ENCODE assay signal across 34 cellular contexts in genomic region chr4:3396611-3397010, GRCh38. TPM values are rescaled to one million over a fixed set of nuclear protein-coding genes. Genes with fewer than 3 reads are reported as not detected.
"Had no signal": no experiment of that assay in that cellular context is flagged by ENCODE, and none has a peak within 500 bp of the region (broad histone marks: within the 10 kb centered on the region; RNA-seq: fewer than 3 reads in every experiment).

No MANE protein-coding gene starts in this region.

- DNase-seq: activated B cell treated with CpG ODN at 0.5 μM for 24 hours; activated CD4-positive, alpha-beta memory T cell treated with anti-CD3 and anti-CD28 coated beads for 36 hours; activated CD4-positive, alpha-beta T cell treated with anti-CD3 and anti-CD28 coated beads for 4 hours; activated CD4-positive, alpha-beta T cell treated with anti-CD3 and anti-CD28 coated beads, Interleukin-2, amount 10 ng/mL, durations not matched to agents 24 days and 14 days; activated CD4-positive, alpha-beta T cell treated with anti-CD3 and anti-CD28 coated beads, Interleukin-2, amount 50 U/mL, for 1 hour; activated CD4-positive, alpha-beta T cell treated with anti-CD3 and anti-CD28 coated beads, Interleukin-2, amount 50 U/mL, for 4 hours; activated CD4-positive, CD25-positive, alpha-beta regulatory T cell treated with anti-CD3 and anti-CD28 coated beads, Interleukin-2, amount 50 U/mL, for 72 hours; activated CD8-positive, alpha-beta memory T cell treated with anti-CD3 and anti-CD28 coated beads, Interleukin-2, amount 50 U/mL, for 4 hours; activated CD8-positive, alpha-beta T cell treated with anti-CD3 and anti-CD28 coated beads for 36 hours; activated effector memory CD4-positive, alpha-beta T cell treated with anti-CD3 and anti-CD28 coated beads, Interleukin-2, amount 50 U/mL, for 16 hours; activated gamma-delta T cell treated with Interleukin-2 at 50 U/mL for 16 hours; activated naive CD4-positive, alpha-beta T cell; activated naive CD4-positive, alpha-beta T cell treated with anti-CD3 and anti-CD28 coated beads for 36 hours; activated naive CD4-positive, alpha-beta T cell treated with anti-CD3 and anti-CD28 coated beads, Interleukin-2, amount 50 U/mL, for 16 hours; activated naive CD8-positive, alpha-beta T cell treated with anti-CD3 and anti-CD28 coated beads for 36 hours; activated T-cell treated with anti-CD3 and anti-CD28 coated beads for 4 hours; activated T-cell treated with anti-CD3 and anti-CD28 coated beads, Interleukin-2, amount 50 U/mL, for 1 hour; activated T-cell treated with anti-CD3 and anti-CD28 coated beads, Interleukin-2, amount 50 U/mL, for 4 hours; activated T-cell treated with anti-CD3 and anti-CD28 coated beads, Interleukin-2, amount 50 U/mL, for 72 hours; amniotic stem cell; aorta; body of pancreas; brain microvascular endothelial cell; central memory CD4-positive, alpha-beta T cell; T-helper 1 cell; T-helper 2 cell; T-helper 9 cell had no signal

- H3K27ac ChIP-seq: adrenal gland, body of pancreas, brain microvascular endothelial cell, breast epithelium, VCaP had no signal

- H3K27me3 ChIP-seq: adrenal gland, body of pancreas, brain microvascular endothelial cell, breast epithelium had no signal

- ATAC-seq: activated CD8-positive, alpha-beta T cell treated with anti-CD3 and anti-CD28 coated beads for 36 hours; activated naive CD4-positive, alpha-beta T cell treated with anti-CD3 and anti-CD28 coated beads, Interleukin-2, amount 50 U/mL, for 72 hours; activated T-cell treated with anti-CD3 and anti-CD28 coated beads, Interleukin-2, amount 50 U/mL, for 4 hours; activated T-cell treated with anti-CD3 and anti-CD28 coated beads, Interleukin-2, amount 50 U/mL, for 72 hours; activated T-helper 17 cell treated with anti-CD3 and anti-CD28 coated beads, Interleukin-2, amount 50 U/mL, for 72 hours; body of pancreas had no signal

- H3K4me1 ChIP-seq: body of pancreas, breast epithelium had no signal

- H3K36me3 ChIP-seq: adrenal gland, brain microvascular endothelial cell, breast epithelium had no signal

- H3K4me3 ChIP-seq: adrenal gland, body of pancreas, breast epithelium had no signal

- H3K9me3 ChIP-seq: adrenal gland, body of pancreas, breast epithelium had no signal

RNA-seq across cellular contexts. Expression of gene HGFAC, which starts 45.2 kb away (rescaled TPM):
- total RNA-seq: activated B cell treated with CpG ODN at 0.5 μM for 24 hours; activated CD4-positive, alpha-beta memory T cell treated with anti-CD3 and anti-CD28 coated beads for 36 hours; activated CD4-positive, alpha-beta T cell treated with anti-CD3 and anti-CD28 coated beads, Interleukin-2, amount 10 ng/mL, durations not matched to agents 24 days and 14 days; activated CD8-positive, alpha-beta memory T cell treated with anti-CD3 and anti-CD28 coated beads for 36 hours; activated CD8-positive, alpha-beta T cell treated with anti-CD3 and anti-CD28 coated beads for 36 hours; activated naive CD4-positive, alpha-beta T cell treated with anti-CD3 and anti-CD28 coated beads for 36 hours; activated naive CD4-positive, alpha-beta T cell treated with anti-CD3 and anti-CD28 coated beads, Interleukin-2, amount 50 U/mL, for 72 hours; activated naive CD8-positive, alpha-beta T cell treated with anti-CD3 and anti-CD28 coated beads for 36 hours; activated T-helper 1 cell treated with anti-CD3 and anti-CD28 coated beads, Interleukin-12 subunit alpha, Interleukin-12 subunit beta, Interleukin-2, Interleukin-4 antibody, amounts not matched to agents 30 ng/mL and 10 ng/mL and 1 ng/mL, durations not matched to agents 14 hours and 24 hours and 36 hours; activated T-helper 17 cell treated with anti-CD3 and anti-CD28 coated beads, Interleukin-2, amount 50 U/mL, for 72 hours had no signal
